ENCODE assay signal across 7 cellular contexts in the genomic region with DNA sequence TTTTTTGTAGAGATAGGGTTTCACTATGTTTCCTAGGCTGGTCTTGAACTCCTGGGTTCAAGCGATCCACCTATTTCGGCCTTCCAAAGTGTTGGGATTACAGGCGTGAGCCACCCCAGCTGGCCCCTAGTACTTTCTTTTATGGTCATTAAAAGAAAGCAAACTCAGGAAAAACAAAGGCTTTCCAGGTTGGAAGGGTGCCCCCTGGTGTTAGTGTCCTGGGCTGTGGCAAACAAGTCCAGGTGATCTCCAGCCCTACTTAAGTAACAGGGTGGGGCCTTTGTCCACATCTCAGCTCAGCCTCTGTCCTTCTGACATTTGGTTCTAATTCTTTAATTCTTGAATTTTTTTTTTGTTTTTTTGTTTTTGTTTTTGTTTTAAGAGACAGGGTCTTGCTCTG. TPM values are rescaled to one million over a fixed set of nuclear protein-coding genes. Genes with fewer than 3 reads are reported as not detected.
DNase-seq lines count a peak whose midpoint lies in the region; ATAC-seq and TF ChIP-seq lines count a peak whose summit lies in the region.

No MANE protein-coding gene starts in this region.

- H3K4me1 ChIP-seq in upper lobe of left lung: peaks cover 65 to 82% (median 73%) of the 10 kb centered on the region in 4 donors

- TF ChIP-seq EP300 in upper lobe of left lung (IDR thresholded peaks at IDR 0.05): no peak

- no peaks in the 10 kb centered on the region for H3K9me3 ChIP-seq in upper lobe of left lung

- H3K9me3 Mint-ChIP-seq in activated T-cell treated with anti-CD3 and anti-CD28 coated beads, Interleukin-2, amount 50 U/mL, for 24 hours: no peaks in the 10 kb centered on the region

- ATAC-seq in upper lobe of left lung (ENCODE audit: low FRiP score in 2 of 2): no peak

- H3K4me3 ChIP-seq in kidney epithelial cell (ENCODE audit: low read depth, low read length): no peak overlapping the region
- no peak overlapping the region for H3K4me3 ChIP-seq in upper lobe of left lung

- no peaks in the 10 kb centered on the region for H3K27me3 ChIP-seq in kidney epithelial cell (ENCODE audit: control insufficient read depth, insufficient read depth, low read length)
- H3K27me3 ChIP-seq in upper lobe of left lung: no peaks in the 10 kb centered on the region

- peaks cover 6% of the 10 kb centered on the region for H3K36me3 Mint-ChIP-seq in activated T-cell treated with anti-CD3 and anti-CD28 coated beads, Interleukin-2, amount 50 U/mL, for 24 hours (ENCODE audit: low read depth)

- no peak overlapping the region for H3K27ac Mint-ChIP-seq in activated T-cell treated with anti-CD3 and anti-CD28 coated beads, Interleukin-2, amount 50 U/mL, for 24 hours

- TF ChIP-seq CTCF in LNCAP (IDR thresholded peaks at IDR 0.05) (peak; percentile 65), kidney epithelial cell (IDR thresholded peaks at IDR 0.05; ENCODE audit: insufficient read depth, low read length, poor library complexity, severe bottlenecking) (peak; percentile 61), upper lobe of left lung (IDR thresholded peaks at IDR 0.05) (peak; percentile 25 to 48 (median 35))

- 62 to 76% methylated on average over 3 of the region's 3 CpGs for WGBS in upper lobe of left lung, 2 donors

- no peak overlapping the region for H3K4me3 Mint-ChIP-seq in activated T-cell treated with anti-CD3 and anti-CD28 coated beads, Interleukin-2, amount 50 U/mL, for 24 hours

- H3K4me1 Mint-ChIP-seq in activated T-cell treated with anti-CD3 and anti-CD28 coated beads, Interleukin-2, amount 50 U/mL, for 24 hours (ENCODE audit: low read depth): peaks cover 36% of the 10 kb centered on the region

- peak overlapping the region in 3 of 4 donors; percentile 74 to 92 (median 77) for H3K27ac ChIP-seq in upper lobe of left lung

- peak; percentile 34 for DNase-seq in GDM1 (lab: John Stamatoyannopoulos, UW)
- DNase-seq in activated T-cell treated with anti-CD3 and anti-CD28 coated beads, Interleukin-2, amount 50 U/mL, for 24 hours: peak; percentile 55
- no peak for DNase-seq in kidney epithelial cell (ENCODE audit: low read depth)
- DNase-seq in upper lobe of left lung: peak in 1 of 2 donors; percentile 80
- DNase-seq in central memory CD4-positive, alpha-beta T cell: no peak
- no peak for DNase-seq in NCI-H2227 (lab: John Stamatoyannopoulos, UW; ENCODE audit: unreplicated experiment)

- TF ChIP-seq POLR2A in upper lobe of left lung (IDR thresholded peaks at IDR 0.05): no peak

- H3K36me3 ChIP-seq in kidney epithelial cell (ENCODE audit: control insufficient read depth, insufficient read depth, low read length) (peaks cover 7% of the 10 kb centered on the region), upper lobe of left lung (peaks cover 14 to 33% (median 18%) of the 10 kb centered on the region in 4 donors)

- no peaks in the 10 kb centered on the region for H3K27me3 Mint-ChIP-seq in activated T-cell treated with anti-CD3 and anti-CD28 coated beads, Interleukin-2, amount 50 U/mL, for 24 hours

RNA-seq across cellular contexts. Expression of gene IGFBP4, which starts 6.9 kb away (rescaled TPM):
- total RNA-seq in kidney epithelial cell (53.6 and 59.8 TPM in 2 replicates), upper lobe of left lung (100 to 1,000 TPM in 4 of 6 donors, 10 to 100 TPM in 2; 80.7 to 524 (median 169) TPM)

RNA-seq across cellular contexts. Expression of gene TOP2A, which starts 32.5 kb away (rescaled TPM):
- 14.9 and 17.4 TPM in 2 replicates for total RNA-seq in kidney epithelial cell
- total RNA-seq in upper lobe of left lung: 10 to 100 TPM in 2 of 6 donors, 1 to 10 TPM in 3, under 1 TPM in 1; under 0.01 to 14.5 (median 6.2) TPM

RNA-seq across cellular contexts. Expression of gene TNS4, which starts 51.2 kb away (rescaled TPM):
- 0.34 TPM in 1 of 2 replicates, not detected in the other for total RNA-seq in kidney epithelial cell
- total RNA-seq in upper lobe of left lung: 1 to 10 TPM in 4 of 6 donors, under 1 TPM in 1, not detected in 1; 0.54 to 5.1 (median 1.1) TPM

Comparison
In these comparisons a context has a peak if more than half of its experiments do, and no peak if none do; other contexts are left out.
1. DNase-seq: peak in GDM1 (single experiment) and activated T-cell treated with anti-CD3 and anti-CD28 coated beads, Interleukin-2, amount 50 U/mL, for 24 hours (single experiment); none in kidney epithelial cell (single experiment), central memory CD4-positive, alpha-beta T cell (single experiment) and NCI-H2227 (single experiment).
2. Peak in every context shown above with its lines, with median percentiles within 50 percentile points of each other: CTCF ChIP-seq.